ENCODE assay signal across 9 cellular contexts in the genomic region with DNA sequence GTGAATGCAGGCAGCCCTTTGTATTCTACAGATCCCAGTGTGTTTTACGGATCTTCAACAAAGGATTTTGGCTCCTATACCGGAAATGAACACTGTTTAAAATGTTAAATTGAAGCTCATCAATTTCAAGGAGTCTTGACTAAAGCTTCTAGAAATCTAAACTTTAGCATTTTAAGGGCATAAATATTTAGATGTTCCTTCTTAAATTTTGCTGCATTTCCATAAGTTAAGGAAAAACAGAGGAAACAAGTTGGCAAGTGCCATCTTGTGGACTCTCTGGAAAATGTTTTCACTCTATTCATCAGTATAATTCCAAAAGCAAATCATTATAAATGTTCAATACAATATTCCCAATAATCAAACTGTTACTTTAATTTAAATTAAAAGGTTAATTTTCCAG. TPM values are rescaled to one million over a fixed set of nuclear protein-coding genes. Genes with fewer than 3 reads are reported as not detected.
DNase-seq lines count a peak whose midpoint lies in the region; ATAC-seq, FAIRE-seq and TF ChIP-seq lines count a peak whose summit lies in the region.
"Had no signal": no experiment of that assay in that cellular context is flagged by ENCODE, and none has a peak within 500 bp of the region (broad histone marks: within the 10 kb centered on the region; RNA-seq: fewer than 3 reads in every experiment).

No MANE protein-coding gene starts in this region.

- peaks cover 6% of the 10 kb centered on the region for H3K4me1 Mint-ChIP-seq in activated CD8-positive, alpha-beta T cell treated with anti-CD3 and anti-CD28 coated beads for 36 hours (ENCODE audit: low read depth)
- H3K4me1 Mint-ChIP-seq in activated CD8-positive, alpha-beta T cell treated with anti-CD3 and anti-CD28 coated beads, Interleukin-2, amount 10 ng/mL, durations not matched to agents 7 days and 5 days (ENCODE audit: low read depth), result peaks cover 2% of the 10 kb centered on the region
- peaks cover 17% of the 10 kb centered on the region for H3K4me1 Mint-ChIP-seq in glutamatergic neuron (ENCODE audit: low read depth, unreplicated experiment)

- H3K9me3 Mint-ChIP-seq in activated CD8-positive, alpha-beta T cell treated with anti-CD3 and anti-CD28 coated beads for 36 hours, result no peaks in the 10 kb centered on the region
- H3K9me3 Mint-ChIP-seq in activated CD8-positive, alpha-beta T cell treated with anti-CD3 and anti-CD28 coated beads, Interleukin-2, amount 10 ng/mL, durations not matched to agents 7 days and 5 days (ENCODE audit: insufficient read depth), result no peaks in the 10 kb centered on the region
- peaks cover 3% of the 10 kb centered on the region for H3K9me3 Mint-ChIP-seq in glutamatergic neuron (ENCODE audit: unreplicated experiment)
- H3K9me3 Mint-ChIP-seq: dendritic cell treated with granulocyte-macrophage colony-stimulating factor and Interleukin-4, amounts not matched to agents 40 ng/mL and 50 ng/mL, for 4 days had no signal

- DNase-seq in activated CD8-positive, alpha-beta T cell treated with anti-CD3 and anti-CD28 coated beads for 36 hours, result no peak
- DNase-seq in activated CD8-positive, alpha-beta T cell treated with anti-CD3 and anti-CD28 coated beads, Interleukin-2, amount 10 ng/mL, durations not matched to agents 7 days and 5 days, result no peak
- DNase-seq in glutamatergic neuron (no peak), transverse colon (no peak), NCI-H345 treated with DMSO at 0.1 percent for 48 hours (lab: John Stamatoyannopoulos, UW; ENCODE audit: unreplicated experiment) (no peak), inferior parietal cortex (ENCODE audit: extremely low spot score) (no peak)

- no peaks in the 10 kb centered on the region for H3K4me1 ChIP-seq in transverse colon

- no peak for TF ChIP-seq POLR2A in transverse colon (IDR thresholded peaks at IDR 0.05)

- in situ Hi-C loops in transverse colon (cut with MboI; ENCODE audit: low pct_ligation_motif_present in 1 of 4, low pct_unique_long_range_greater_than_20kb in 1 of 4, low sequenced_read_pairs in 3 of 4), result loop anchor here in 3 of 4 donors (10.0 kb wide), 1 partner anchor 211 kb away; no protein-coding TSS in a partner anchor

- no peaks in the 10 kb centered on the region for H3K9me3 ChIP-seq in transverse colon

- WGBS in transverse colon (ENCODE audit: low coverage in 1 of 2), 2 donors, result 64 to 67% methylated on average over 2 of the region's 2 CpGs

- H3K4me3 ChIP-seq in transverse colon, result no peak overlapping the region

- H3K27ac Mint-ChIP-seq in activated CD8-positive, alpha-beta T cell treated with anti-CD3 and anti-CD28 coated beads for 36 hours, result no peak overlapping the region
- H3K27ac Mint-ChIP-seq in activated CD8-positive, alpha-beta T cell treated with anti-CD3 and anti-CD28 coated beads, Interleukin-2, amount 10 ng/mL, durations not matched to agents 7 days and 5 days, result no peak overlapping the region
- H3K27ac Mint-ChIP-seq in glutamatergic neuron (ENCODE audit: unreplicated experiment), result no peak overlapping the region
- H3K27ac Mint-ChIP-seq: dendritic cell treated with granulocyte-macrophage colony-stimulating factor and Interleukin-4, amounts not matched to agents 40 ng/mL and 50 ng/mL, for 4 days had no signal

- H3K36me3 ChIP-seq in transverse colon, result no peaks in the 10 kb centered on the region

- intact Hi-C loops in activated CD8-positive, alpha-beta T cell treated with anti-CD3 and anti-CD28 coated beads for 36 hours (cut with micrococcal nuclease), result loop anchor here (5.0 kb wide), 1 partner anchor 213 kb away; no protein-coding TSS in a partner anchor
- intact Hi-C loops in transverse colon (cut with DNase I; ENCODE audit: low total_unique reads), result loop anchor here (5.0 kb wide), 1 partner anchor 213 kb away; no protein-coding TSS in a partner anchor

- no peak overlapping the region for H3K27ac ChIP-seq in transverse colon

- ATAC-seq in activated CD8-positive, alpha-beta T cell treated with anti-CD3 and anti-CD28 coated beads for 36 hours, result no peak
- ATAC-seq in activated CD8-positive, alpha-beta T cell treated with anti-CD3 and anti-CD28 coated beads, Interleukin-2, amount 10 ng/mL, durations not matched to agents 7 days and 5 days, result no peak
- no peak for ATAC-seq in GM21423 (IDR thresholded peaks at IDR 0.05; ENCODE audit: unreplicated experiment)

- no peak overlapping the region for H3K4me3 Mint-ChIP-seq in activated CD8-positive, alpha-beta T cell treated with anti-CD3 and anti-CD28 coated beads for 36 hours
- no peak overlapping the region for H3K4me3 Mint-ChIP-seq in activated CD8-positive, alpha-beta T cell treated with anti-CD3 and anti-CD28 coated beads, Interleukin-2, amount 10 ng/mL, durations not matched to agents 7 days and 5 days
- no peak overlapping the region for H3K4me3 Mint-ChIP-seq in glutamatergic neuron (ENCODE audit: unreplicated experiment)
- H3K4me3 Mint-ChIP-seq: dendritic cell treated with granulocyte-macrophage colony-stimulating factor and Interleukin-4, amounts not matched to agents 40 ng/mL and 50 ng/mL, for 4 days had no signal

- no peak for TF ChIP-seq EP300 in transverse colon (IDR thresholded peaks at IDR 0.05; ENCODE audit: low read depth)

- CTCF ChIA-PET in activated CD8-positive, alpha-beta T cell treated with anti-CD3 and anti-CD28 coated beads for 36 hours (lab: Charles Lee), result interaction anchor here (1.0 to 4.5 kb wide), 9 partner anchors 20 to 287 kb away, joined by 3 to 36 read pairs (median 5); a partner anchor contains a TSS
- CTCF ChIA-PET in activated CD8-positive, alpha-beta T cell treated with anti-CD3 and anti-CD28 coated beads, Interleukin-2, amount 10 ng/mL, durations not matched to agents 7 days and 5 days (lab: Charles Lee), result interaction anchor here (1.2 to 4.1 kb wide), 6 partner anchors 9 to 286 kb away, joined by 3 to 39 read pairs (median 18); no protein-coding TSS in a partner anchor

- peak; percentile 41 for TF ChIP-seq CTCF in activated CD8-positive, alpha-beta T cell treated with anti-CD3 and anti-CD28 coated beads for 36 hours (IDR thresholded peaks at IDR 0.05)
- peak; percentile 58 for TF ChIP-seq CTCF in glutamatergic neuron (IDR thresholded peaks at IDR 0.05; ENCODE audit: partially characterized antibody, unreplicated experiment)
- peak; percentile 28 to 48 (median 38) for TF ChIP-seq CTCF in transverse colon (IDR thresholded peaks at IDR 0.05)

- peaks cover 4% of the 10 kb centered on the region for H3K27me3 Mint-ChIP-seq in activated CD8-positive, alpha-beta T cell treated with anti-CD3 and anti-CD28 coated beads for 36 hours
- peaks cover 11% of the 10 kb centered on the region for H3K27me3 Mint-ChIP-seq in activated CD8-positive, alpha-beta T cell treated with anti-CD3 and anti-CD28 coated beads, Interleukin-2, amount 10 ng/mL, durations not matched to agents 7 days and 5 days (ENCODE audit: low read depth)
- H3K27me3 Mint-ChIP-seq in glutamatergic neuron (ENCODE audit: unreplicated experiment), result peaks cover 3% of the 10 kb centered on the region

- H3K27me3 ChIP-seq in transverse colon, result no peaks in the 10 kb centered on the region

- FAIRE-seq in TTC549 (lab: Jason Lieb, UNC), result peak; percentile 96

- H3K36me3 Mint-ChIP-seq in activated CD8-positive, alpha-beta T cell treated with anti-CD3 and anti-CD28 coated beads for 36 hours (ENCODE audit: low read depth), result no peaks in the 10 kb centered on the region
- no peaks in the 10 kb centered on the region for H3K36me3 Mint-ChIP-seq in activated CD8-positive, alpha-beta T cell treated with anti-CD3 and anti-CD28 coated beads, Interleukin-2, amount 10 ng/mL, durations not matched to agents 7 days and 5 days (ENCODE audit: low read depth)
- no peaks in the 10 kb centered on the region for H3K36me3 Mint-ChIP-seq in glutamatergic neuron (ENCODE audit: unreplicated experiment)

- POLR2A ChIA-PET in activated CD8-positive, alpha-beta T cell treated with anti-CD3 and anti-CD28 coated beads for 36 hours (lab: Charles Lee), result no interaction called here
- POLR2A ChIA-PET in activated CD8-positive, alpha-beta T cell treated with anti-CD3 and anti-CD28 coated beads, Interleukin-2, amount 10 ng/mL, durations not matched to agents 7 days and 5 days (lab: Charles Lee), result interaction anchor here (0.6 kb wide), 1 partner anchor 259 kb away, joined by 3 read pairs; no protein-coding TSS in a partner anchor

RNA-seq across cellular contexts. Expression of a gene that starts 19.6 kb away (rescaled TPM):
- total RNA-seq in activated CD8-positive, alpha-beta T cell treated with anti-CD3 and anti-CD28 coated beads for 36 hours, result 1 to 10 TPM; 2.9 to 3.0 TPM
- under 1 TPM; 0.11 to 0.50 TPM for total RNA-seq in activated CD8-positive, alpha-beta T cell treated with anti-CD3 and anti-CD28 coated beads, Interleukin-2, amount 10 ng/mL, durations not matched to agents 7 days and 5 days
- total RNA-seq in glutamatergic neuron (ENCODE audit: unreplicated experiment), result 212 TPM
- 1 to 10 TPM in 3 of 4 donors, not detected in 1; 1.6 to 3.2 (median 3.0) TPM for total RNA-seq in transverse colon

Comparison
In these comparisons a context has a peak if more than half of its experiments do, and no peak if none do; other contexts are left out.
1. RNA of a gene that starts 19.6 kb away (total RNA-seq): 212 TPM in glutamatergic neuron (single experiment); 2.9 to 3.0 TPM in activated CD8-positive, alpha-beta T cell treated with anti-CD3 and anti-CD28 coated beads for 36 hours, 1.6 to 3.2 TPM in transverse colon and 0.11 to 0.50 TPM in activated CD8-positive, alpha-beta T cell treated with anti-CD3 and anti-CD28 coated beads, Interleukin-2, amount 10 ng/mL, durations not matched to agents 7 days and 5 days; every median in the first group is over 10 times any median in the second.
2. Peak in every context shown above with its lines, with median percentiles within 50 percentile points of each other: CTCF ChIP-seq.